ENCODE assay signal across 1 cellular context in genomic region chr7:23474098-23474828, GRCh38.
TF ChIP-seq lines count a peak whose summit lies in the region.

No MANE protein-coding gene starts in this region.

TF ChIP-seq in GM12878, 131 proteins besides CTCF, POLR2A, EP300 and RAD21 (continued from another document):
- TF ChIP-seq YY1 (IDR thresholded peaks at IDR 0.05; ENCODE audit: low read depth, low read length) (0 out of 2 replicates have a peak, but pooled peaks have one; percentile 52), NR2F1 (conservative IDR thresholded peaks at IDR 0.05) (peak; percentile 44; the same call in 1 of the 2 replicates), NKRF (conservative IDR thresholded peaks at IDR 0.05) (peak; percentile 96)
